Comparison of ENCODE assay signal across 2 cellular contexts in genomic region chrX:13835825-13836224, GRCh38.
A peak's percentile ranks its signal among the peaks of the same experiment; 100 is the strongest.
TF ChIP-seq lines count a peak whose summit lies in the region.

No MANE protein-coding gene starts in this region.

TF ChIP-seq in HEK293, 187 proteins besides CTCF, POLR2A, EP300 and RAD21 (continued from another document):
- no peak for TF ChIP-seq HIC1 (tag by site-specific recombination; IDR thresholded peaks at IDR 0.05)
- no peak for TF ChIP-seq RBAK (tag by site-specific recombination; IDR thresholded peaks at IDR 0.05)
- TF ChIP-seq BCL11B (tag by site-specific recombination; IDR thresholded peaks at IDR 0.05; ENCODE audit: low read depth), result no peak
- TF ChIP-seq ZNF362 (tag by site-specific recombination; IDR thresholded peaks at IDR 0.05), result no peak
- no peak for TF ChIP-seq ZBTB10 (tag by site-specific recombination; IDR thresholded peaks at IDR 0.05)
- peak; percentile 92 for TF ChIP-seq SCRT2 (tag by site-specific recombination; IDR thresholded peaks at IDR 0.05)
- TF ChIP-seq KLF7 (tag by site-specific recombination; IDR thresholded peaks at IDR 0.05; ENCODE audit: borderline replicate concordance), result no peak
- peak; percentile 40; the same call in 1 of the 2 replicates for TF ChIP-seq SCRT1 (tag by site-specific recombination; IDR thresholded peaks at IDR 0.05; ENCODE audit: borderline replicate concordance)
- no peak for TF ChIP-seq ZNF843 (tag by site-specific recombination; IDR thresholded peaks at IDR 0.05)
TF ChIP-seq in HEK293: peak in this region for 2.

TF ChIP-seq in GM12878, 131 proteins besides CTCF, POLR2A, EP300 and RAD21 (continued from another document):
- TF ChIP-seq CUX1 (IDR thresholded peaks at IDR 0.05; ENCODE audit: insufficient replicate concordance, low read depth, low read length) (no peak), USF2 (IDR thresholded peaks at IDR 0.05; ENCODE audit: borderline replicate concordance, low read depth, low read length) (no peak), MEF2A (IDR thresholded peaks at IDR 0.05; ENCODE audit: insufficient read depth, low read depth, low read length) (no peak), PAX8 (IDR thresholded peaks at IDR 0.05) (no peak), USF1 (IDR thresholded peaks at IDR 0.05; ENCODE audit: borderline replicate concordance, extremely low read length, insufficient read depth, low read depth, low read length) (no peak), E2F4 (IDR thresholded peaks at IDR 0.05; ENCODE audit: low read depth, low read length) (no peak), NR2C2 (IDR thresholded peaks at IDR 0.05; ENCODE audit: borderline replicate concordance, control insufficient read depth, insufficient read length, low read depth) (no peak), ZNF24 (IDR thresholded peaks at IDR 0.05) (no peak), PML (IDR thresholded peaks at IDR 0.05; ENCODE audit: low read length) (no peak), SRF (IDR thresholded peaks at IDR 0.05; ENCODE audit: low read depth in 2 of 2, low read length in 2 of 2) (no peak), ZNF622 (IDR thresholded peaks at IDR 0.05) (no peak), ESRRA (IDR thresholded peaks at IDR 0.05; ENCODE audit: low read length) (no peak), ZNF274 (IDR thresholded peaks at IDR 0.05; ENCODE audit: insufficient read depth, insufficient read length) (no peak), BCL11A (IDR thresholded peaks at IDR 0.05; ENCODE audit: low read depth, low read length) (no peak)
